18 cellular contexts compared by ENCODE assay signal in genomic region chr16:19699472-19699871, GRCh38. TPM values are rescaled to one million over a fixed set of nuclear protein-coding genes. Genes with fewer than 3 reads are reported as not detected.
DNase-seq lines count a peak whose midpoint lies in the region; ATAC-seq and TF ChIP-seq lines count a peak whose summit lies in the region.
"Had no signal": no experiment of that assay in that cellular context is flagged by ENCODE, and none has a peak within 500 bp of the region (broad histone marks: within the 10 kb centered on the region; RNA-seq: fewer than 3 reads in every experiment).

No MANE protein-coding gene starts in this region.

- no peaks in the 10 kb centered on the region for H3K27me3 Mint-ChIP-seq in osteocyte (ENCODE audit: unreplicated experiment)
- H3K27me3 Mint-ChIP-seq: effector memory CD8-positive, alpha-beta T cell had no signal

- no peaks in the 10 kb centered on the region for H3K9me3 Mint-ChIP-seq in osteocyte (ENCODE audit: unreplicated experiment)
- H3K9me3 Mint-ChIP-seq: activated T-helper 1 cell treated with anti-CD3 and anti-CD28 coated beads, Interleukin-12 subunit alpha, Interleukin-12 subunit beta, Interleukin-2, Interleukin-4 antibody, amounts not matched to agents 30 ng/mL and 10 ng/mL and 1 ng/mL, durations not matched to agents 14 hours and 24 hours and 36 hours; effector memory CD8-positive, alpha-beta T cell had no signal

- peak overlapping the region in 1 of 3 donors; percentile 50 for H3K9ac ChIP-seq in skeletal muscle tissue (ENCODE audit: low read depth in 1 of 3, low read length in 3 of 3)

- H3K4me1 Mint-ChIP-seq in osteocyte (ENCODE audit: unreplicated experiment): peaks cover 32% of the 10 kb centered on the region

- H3K4me3 ChIP-seq in ACC112 (ENCODE audit: low read depth, low read length) (no peak overlapping the region), gastroesophageal sphincter (no peak overlapping the region), skeletal muscle tissue (ENCODE audit: low read length in 3 of 3) (no peak overlapping the region), psoas muscle (no peak overlapping the region)

- WGBS in gastroesophageal sphincter (ENCODE audit: low coverage in 1 of 2), 2 donors: no CpG with 5 or more reads among the region's 8 CpGs
- WGBS in psoas muscle, 3 donors: 93 to 95% (median 95%) methylated on average over 8 of the region's 8 CpGs

- POLR2A ChIA-PET in RWPE1 (lab: Yijun Ruan, JAX; ENCODE audit: low non-redundant PET): interaction anchor here (0.6 kb wide), 1 partner anchor 36 kb away, joined by 3 read pairs; no protein-coding TSS in a partner anchor

- no peak overlapping the region for H3K4me3 Mint-ChIP-seq in osteocyte (ENCODE audit: unreplicated experiment)
- H3K4me3 Mint-ChIP-seq: activated T-helper 1 cell treated with anti-CD3 and anti-CD28 coated beads, Interleukin-12 subunit alpha, Interleukin-12 subunit beta, Interleukin-2, Interleukin-4 antibody, amounts not matched to agents 30 ng/mL and 10 ng/mL and 1 ng/mL, durations not matched to agents 14 hours and 24 hours and 36 hours had no signal

- H3K9me3 ChIP-seq in gastroesophageal sphincter: no peaks in the 10 kb centered on the region
- H3K9me3 ChIP-seq in skeletal muscle tissue (ENCODE audit: control insufficient read depth in 3 of 3, low read length in 3 of 3): no peaks in the 10 kb centered on the region
- no peaks in the 10 kb centered on the region for H3K9me3 ChIP-seq in psoas muscle

- CTCF ChIA-PET in RWPE1 (lab: Yijun Ruan, JAX): interaction anchor here (0.7 to 0.8 kb wide), 2 partner anchors 25 to 185 kb away, joined by 3 to 7 read pairs; partner anchors contain the start of gene GPRC5B

- intact Hi-C loops in psoas muscle (cut with DNase I): no loop called here

- H3K27ac ChIP-seq in ACC112 (ENCODE audit: low read depth, low read length): 0 out of 2 replicates have a peak overlapping the region, but pooled peaks have one; percentile 26
- H3K27ac ChIP-seq in RWPE1: peak overlapping the region; percentile 46; the same call in 1 of the 2 replicates
- peak overlapping the region in 3 of 4 donors; percentile 55 to 71 (median 67) for H3K27ac ChIP-seq in gastroesophageal sphincter
- peak overlapping the region; percentile 44 for H3K27ac ChIP-seq in skeletal muscle tissue (ENCODE audit: low read depth, low read length)
- H3K27ac ChIP-seq in psoas muscle: no peak overlapping the region

- peaks cover 48% of the 10 kb centered on the region for H3K4me1 ChIP-seq in ACC112 (ENCODE audit: control insufficient read depth, insufficient read depth, low read length, unreplicated experiment)
- H3K4me1 ChIP-seq in gastroesophageal sphincter: peaks cover 0 to 59% (median 30%) of the 10 kb centered on the region in 3 donors
- peaks cover 35 to 54% (median 44%) of the 10 kb centered on the region in 3 donors for H3K4me1 ChIP-seq in skeletal muscle tissue (ENCODE audit: control insufficient read depth in 3 of 3, insufficient read depth in 3 of 3, low read length in 3 of 3)
- H3K4me1 ChIP-seq in psoas muscle: peaks cover 43% of the 10 kb centered on the region

- TF ChIP-seq CTCF in RWPE1 (conservative IDR thresholded peaks at IDR 0.05; ENCODE audit: low read depth): no peak
- no peak for TF ChIP-seq CTCF in gastroesophageal sphincter (IDR thresholded peaks at IDR 0.05)
- no peak for TF ChIP-seq CTCF in psoas muscle (IDR thresholded peaks at IDR 0.05)
- TF ChIP-seq CTCF in osteocyte (IDR thresholded peaks at IDR 0.05): no peak

- no peak for DNase-seq in RWPE1 (ENCODE audit: low spot score)
- no peak for DNase-seq in psoas muscle
- DNase-seq in SW480 (ENCODE audit: low spot score): no peak
- DNase-seq in osteocyte (ENCODE audit: extremely low spot score, unreplicated experiment): no peak
- DNase-seq: activated CD4-positive, CD25-positive, alpha-beta regulatory T cell; effector memory CD8-positive, alpha-beta T cell; left cardiac atrium; midbrain; NCI-H1048; NCI-H2081 treated with DMSO at 0.1 percent for 48 hours; NCI-H526; occipital lobe; stimulated activated CD4-positive, alpha-beta T cell treated with anti-CD3 and anti-CD28 coated beads, Interleukin-12 subunit alpha, Interleukin-12 subunit beta, amount 100 ng/mL, for 4 hours had no signal

- H3K27me3 ChIP-seq in ACC112 (ENCODE audit: insufficient read depth, low read length): no peaks in the 10 kb centered on the region
- H3K27me3 ChIP-seq in gastroesophageal sphincter: no peaks in the 10 kb centered on the region
- H3K27me3 ChIP-seq in skeletal muscle tissue (ENCODE audit: control insufficient read depth in 3 of 3, insufficient read depth in 3 of 3, low read length in 3 of 3): no peaks in the 10 kb centered on the region
- H3K27me3 ChIP-seq in psoas muscle (ENCODE audit: insufficient read depth in 3 of 3, low read length in 2 of 3): no peaks in the 10 kb centered on the region

- no peak overlapping the region for H3K27ac Mint-ChIP-seq in osteocyte (ENCODE audit: unreplicated experiment)
- H3K27ac Mint-ChIP-seq: activated T-helper 1 cell treated with anti-CD3 and anti-CD28 coated beads, Interleukin-12 subunit alpha, Interleukin-12 subunit beta, Interleukin-2, Interleukin-4 antibody, amounts not matched to agents 30 ng/mL and 10 ng/mL and 1 ng/mL, durations not matched to agents 14 hours and 24 hours and 36 hours had no signal

- H2AFZ ChIP-seq in ACC112 (ENCODE audit: low read length, unreplicated experiment): no peak overlapping the region

- H3K79me2 ChIP-seq in ACC112 (ENCODE audit: control insufficient read depth, insufficient read depth, low read length, unreplicated experiment): no peaks in the 10 kb centered on the region

- no peak for TF ChIP-seq POLR2A in gastroesophageal sphincter (IDR thresholded peaks at IDR 0.05)

- TF ChIP-seq EP300 in gastroesophageal sphincter (IDR thresholded peaks at IDR 0.05): no peak

- H3K36me3 ChIP-seq in ACC112 (ENCODE audit: insufficient read depth, low read length) (peaks cover 21% of the 10 kb centered on the region), gastroesophageal sphincter (peaks cover 0 to 70% of the 10 kb centered on the region in 2 donors), skeletal muscle tissue (ENCODE audit: control insufficient read depth in 3 of 3, insufficient read depth in 3 of 3, low read length in 3 of 3) (peaks cover 5 to 13% (median 12%) of the 10 kb centered on the region in 3 donors), psoas muscle (ENCODE audit: insufficient read depth in 1 of 2, low read depth in 1 of 2) (peaks cover 0 to 45% of the 10 kb centered on the region in 2 donors)

- no peak for ATAC-seq in gastroesophageal sphincter
- no peak for ATAC-seq in psoas muscle
- ATAC-seq in HG02970 (IDR thresholded peaks at IDR 0.05; ENCODE audit: low FRiP score, unreplicated experiment): no peak
- ATAC-seq: effector memory CD8-positive, alpha-beta T cell had no signal

- H3K36me3 Mint-ChIP-seq in osteocyte (ENCODE audit: unreplicated experiment): peaks cover 36% of the 10 kb centered on the region

RNA-seq across cellular contexts. Expression of gene KNOP1, which starts 18.6 kb away (rescaled TPM):
- total RNA-seq in gastroesophageal sphincter: 10 to 100 TPM in 3 of 4 donors, 1 to 10 TPM in 1; 6.9 to 14.5 (median 11.9) TPM
- total RNA-seq in skeletal muscle tissue: 11.5 TPM
- total RNA-seq in psoas muscle: 1 to 10 TPM; 5.9 to 9.7 (median 8.4) TPM
- 10 to 100 TPM in 2 of 3 donors, 1 to 10 TPM in 1; 9.5 to 14.7 (median 11.6) TPM for polyA plus RNA-seq in psoas muscle
- total RNA-seq in osteocyte: 24.0 and 24.2 TPM in 2 replicates

RNA-seq across cellular contexts. Expression of gene IQCK, which starts 18.6 kb away (rescaled TPM):
- total RNA-seq in gastroesophageal sphincter: 10 to 100 TPM in 3 of 4 donors, 1 to 10 TPM in 1; 9.0 to 16.3 (median 14.5) TPM
- 10.4 TPM for total RNA-seq in skeletal muscle tissue
- total RNA-seq in psoas muscle: 1 to 10 TPM; 4.3 to 9.9 (median 7.3) TPM
- 1 to 10 TPM; 4.9 to 8.8 (median 6.3) TPM for polyA plus RNA-seq in psoas muscle
- total RNA-seq in osteocyte: 5.3 and 5.8 TPM in 2 replicates
